In genomic region chr17:29760771-29761682, GRCh38 we compare ENCODE assay signal across 8 cellular contexts.
A peak's percentile ranks its signal among the peaks of the same experiment; 100 is the strongest.
DNase-seq lines count a peak whose midpoint lies in the region; ATAC-seq and TF ChIP-seq lines count a peak whose summit lies in the region.

No MANE protein-coding gene starts in this region.

- no peaks in the 10 kb centered on the region for H3K9me3 ChIP-seq in right atrium auricular region
- no peaks in the 10 kb centered on the region for H3K9me3 ChIP-seq in psoas muscle

- H3K27ac ChIP-seq in right atrium auricular region (peak overlapping the region; percentile 93 to 95), psoas muscle (peak overlapping the region; percentile 97)

- H3K4me1 ChIP-seq in right atrium auricular region (peaks cover 0 to 23% of the 10 kb centered on the region in 2 donors), psoas muscle (peaks cover 22% of the 10 kb centered on the region)

- DNase-seq in DMS53 (lab: John Stamatoyannopoulos, UW): peak; percentile 90
- peak; percentile 82 to 87 for DNase-seq in Kasumi-1 (lab: John Stamatoyannopoulos, UW)
- DNase-seq in T-helper 1 cell: peak; percentile 76 to 96 (median 85)
- peak in 52 of 56 donors; percentile 5 to 87 (median 58) for DNase-seq in amygdala (lab: John Stamatoyannopoulos, UW)
- peak; percentile 90 for DNase-seq in right atrium auricular region (ENCODE audit: low spot score)
- peak; percentile 94 to 96 for DNase-seq in psoas muscle
- DNase-seq in ureter (ENCODE audit: low spot score): peak; percentile 84

- H3K27me3 ChIP-seq in right atrium auricular region: no peaks in the 10 kb centered on the region
- H3K27me3 ChIP-seq in psoas muscle (ENCODE audit: insufficient read depth in 3 of 3, low read length in 2 of 3): no peaks in the 10 kb centered on the region

- WGBS in psoas muscle, 3 donors: 0% methylated on average over 77 to 85 of the region's 85 CpGs

- ATAC-seq in GM21723 (IDR thresholded peaks at IDR 0.05; ENCODE audit: unreplicated experiment) (peak; percentile 78), psoas muscle (peak; percentile 90 to 96 (median 94))

- H3K36me3 ChIP-seq in right atrium auricular region (no peaks in the 10 kb centered on the region), psoas muscle (ENCODE audit: insufficient read depth in 1 of 2, low read depth in 1 of 2) (peaks cover 0 to 15% of the 10 kb centered on the region in 2 donors)

- intact Hi-C loops in psoas muscle (cut with DNase I): loop anchor here (5.0 kb wide), 4 partner anchors 49 to 139 kb away; partner anchors contain the start of gene CORO6 (in 1 of the 2)

- TF ChIP-seq CTCF in right atrium auricular region (IDR thresholded peaks at IDR 0.05) (no peak), psoas muscle (IDR thresholded peaks at IDR 0.05) (no peak)

- H3K4me3 ChIP-seq in right atrium auricular region: peak overlapping the region; percentile 78 to 91
- H3K4me3 ChIP-seq in psoas muscle: peak overlapping the region; percentile 95

Comparison
In these comparisons a context has a peak if more than half of its experiments do, and no peak if none do; other contexts are left out.
1. Peak in every context shown above with its lines: DNase-seq, ATAC-seq, H3K4me3 ChIP-seq and H3K27ac ChIP-seq.